Comparison of ENCODE assay signal across 8 cellular contexts in genomic region chr10:102450124-102450373, GRCh38.
DNase-seq lines count a peak whose midpoint lies in the region; ATAC-seq and TF ChIP-seq lines count a peak whose summit lies in the region.

No MANE protein-coding gene starts in this region.

- H3K27ac Mint-ChIP-seq in activated T-cell treated with anti-CD3 and anti-CD28 coated beads, Interleukin-2, amount 50 U/mL, for 24 hours, result peak overlapping the region; percentile 97

- H3K9me3 Mint-ChIP-seq in activated T-cell treated with anti-CD3 and anti-CD28 coated beads, Interleukin-2, amount 50 U/mL, for 24 hours, result no peaks in the 10 kb centered on the region

- peaks cover 12% of the 10 kb centered on the region for H3K36me3 ChIP-seq in WERI-Rb-1
- H3K36me3 ChIP-seq in iPS DF 6.9 (ENCODE audit: control insufficient read depth, insufficient read depth, low read length), result no peaks in the 10 kb centered on the region
- H3K36me3 ChIP-seq in subcutaneous abdominal adipose tissue (ENCODE audit: control insufficient read depth in 5 of 5, insufficient read depth in 5 of 5, low read length in 5 of 5), result no peaks in the 10 kb centered on the region

- no peaks in the 10 kb centered on the region for H3K27me3 Mint-ChIP-seq in activated T-cell treated with anti-CD3 and anti-CD28 coated beads, Interleukin-2, amount 50 U/mL, for 24 hours

- peaks cover 5% of the 10 kb centered on the region; the same call in 1 of the 2 replicates for H3K4me1 ChIP-seq in iPS DF 6.9 (ENCODE audit: control insufficient read depth, insufficient read depth, low read length)
- H3K4me1 ChIP-seq in subcutaneous abdominal adipose tissue (ENCODE audit: control insufficient read depth in 5 of 5, insufficient read depth in 5 of 5, low read length in 5 of 5), result peaks cover 7 to 37% (median 23%) of the 10 kb centered on the region in 5 donors

- no peaks in the 10 kb centered on the region for H3K27me3 ChIP-seq in WERI-Rb-1 (ENCODE audit: insufficient read depth, low read depth, severe bottlenecking)
- H3K27me3 ChIP-seq in iPS DF 6.9 (ENCODE audit: control insufficient read depth, insufficient read depth, low read length), result no peaks in the 10 kb centered on the region
- H3K27me3 ChIP-seq in subcutaneous abdominal adipose tissue (ENCODE audit: control insufficient read depth in 5 of 5, insufficient read depth in 4 of 5, low read length in 5 of 5), result no peaks in the 10 kb centered on the region

- peaks cover 47% of the 10 kb centered on the region for H3K36me3 Mint-ChIP-seq in activated T-cell treated with anti-CD3 and anti-CD28 coated beads, Interleukin-2, amount 50 U/mL, for 24 hours (ENCODE audit: low read depth)

- WGBS in iPS DF 6.9 (ENCODE audit: insufficient coverage, insufficient read length), result no CpG with 5 or more reads among the region's 11 CpGs

- DNase-seq in activated T-cell treated with anti-CD3 and anti-CD28 coated beads, Interleukin-2, amount 50 U/mL, for 24 hours, result no peak
- DNase-seq in activated T-cell treated with anti-CD3 and anti-CD28 coated beads for 4 hours, result no peak
- DNase-seq in WERI-Rb-1, result no peak
- DNase-seq in iPS DF 6.9 (ENCODE audit: low read depth, low spot score), result no peak
- no peak for DNase-seq in NCI-H2227 (lab: John Stamatoyannopoulos, UW; ENCODE audit: unreplicated experiment)

- TF ChIP-seq CTCF in WERI-Rb-1 (IDR thresholded peaks at IDR 0.05; ENCODE audit: low read depth, low read length), result no peak

- H3K27ac ChIP-seq in WERI-Rb-1 (peak overlapping the region; percentile 95), iPS DF 6.9 (ENCODE audit: low read length) (no peak overlapping the region), subcutaneous abdominal adipose tissue (ENCODE audit: low read depth, low read length) (peak overlapping the region; percentile 54)

- ATAC-seq in GM19328 (IDR thresholded peaks at IDR 0.05; ENCODE audit: unreplicated experiment) (no peak), HG03442 (IDR thresholded peaks at IDR 0.05; ENCODE audit: unreplicated experiment) (no peak)

- H3K4me3 ChIP-seq in WERI-Rb-1 (ENCODE audit: low read depth, low read length) (peak overlapping the region; percentile 72), iPS DF 6.9 (ENCODE audit: low read length) (peak overlapping the region; percentile 56), subcutaneous abdominal adipose tissue (ENCODE audit: low read depth in 1 of 5, low read length in 5 of 5) (peak overlapping the region; percentile 65 to 95 (median 84))

- H3K9me3 ChIP-seq in WERI-Rb-1 (ENCODE audit: severe bottlenecking) (no peaks in the 10 kb centered on the region), iPS DF 6.9 (ENCODE audit: control insufficient read depth, insufficient read depth, low read length) (no peaks in the 10 kb centered on the region), subcutaneous abdominal adipose tissue (ENCODE audit: control insufficient read depth in 5 of 5, low read length in 5 of 5) (no peaks in the 10 kb centered on the region)

- peak overlapping the region; percentile 94 for H3K4me3 Mint-ChIP-seq in activated T-cell treated with anti-CD3 and anti-CD28 coated beads, Interleukin-2, amount 50 U/mL, for 24 hours

- peak overlapping the region; percentile 13 to 83 (median 79) for H3K9ac ChIP-seq in subcutaneous abdominal adipose tissue (ENCODE audit: low read length in 5 of 5)

- peaks cover 35% of the 10 kb centered on the region for H3K4me1 Mint-ChIP-seq in activated T-cell treated with anti-CD3 and anti-CD28 coated beads, Interleukin-2, amount 50 U/mL, for 24 hours (ENCODE audit: low read depth)
